16 cellular contexts compared by ENCODE assay signal in the genomic region with DNA sequence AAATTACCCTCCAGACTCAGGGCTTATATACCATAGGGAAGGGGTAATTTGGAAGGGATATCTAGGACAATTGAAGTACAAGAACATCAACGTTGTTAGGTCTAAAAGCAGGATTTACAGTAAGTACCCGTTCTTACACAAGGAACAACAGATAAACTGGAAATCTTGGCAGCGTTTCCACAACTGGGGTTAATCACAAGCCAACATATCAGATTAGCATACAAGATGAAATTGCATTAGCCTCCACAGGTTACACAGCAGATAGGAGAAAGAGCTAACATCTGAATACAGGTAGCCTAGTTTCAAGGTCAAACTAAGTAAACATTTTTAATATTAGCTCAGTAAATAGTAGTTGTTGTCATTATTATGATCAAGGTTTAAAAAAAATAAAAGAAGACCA.
DNase-seq lines count a peak whose midpoint lies in the region; ATAC-seq and TF ChIP-seq lines count a peak whose summit lies in the region.
"Had no signal": no experiment of that assay in that cellular context is flagged by ENCODE, and none has a peak within 500 bp of the region (broad histone marks: within the 10 kb centered on the region; RNA-seq: fewer than 3 reads in every experiment).

No MANE protein-coding gene starts in this region.

- TF ChIP-seq EP300 in stomach (IDR thresholded peaks at IDR 0.05): no peak

- H3K27me3 ChIP-seq in body of pancreas: no peaks in the 10 kb centered on the region
- no peaks in the 10 kb centered on the region for H3K27me3 ChIP-seq in stomach
- H3K27me3 ChIP-seq: BLaER1 treated with 17β-estradiol and CSF1 and Interleukin-3, amounts not matched to agents 10 nM and 100 nM; MG63 had no signal

- no peak overlapping the region for H3K27ac Mint-ChIP-seq in endothelial cell (ENCODE audit: unreplicated experiment)

- DNase-seq in NCI-H2171 treated with DMSO at 0.1 percent for 48 hours (lab: John Stamatoyannopoulos, UW) (peak; percentile 5), NCI-H2171 (lab: John Stamatoyannopoulos, UW) (no peak), NCI-H226 (peak; percentile 55), body of pancreas (peak; percentile 60 to 85 (median 73)), stomach (peak; percentile 68), HUDEP-2 (lab: John Stamatoyannopoulos, UW; ENCODE audit: unreplicated experiment in 76 of 76) (no peak), endothelial cell (ENCODE audit: low spot score) (no peak)
- DNase-seq: DMS79, HCEC 1CT, KG1, MG63, NCI-H1105 treated with DMSO at 0.1 percent for 48 hours, NCI-H187, T-helper 1 cell had no signal

- no peak for TF ChIP-seq POLR2A in body of pancreas (IDR thresholded peaks at IDR 0.05)
- no peak for TF ChIP-seq POLR2A in stomach (IDR thresholded peaks at IDR 0.05)

- intact Hi-C loops in body of pancreas (cut with DNase I) (no loop called here), stomach (cut with DNase I; ENCODE audit: low total_unique reads) (no loop called here)

- H3K4me3 Mint-ChIP-seq in endothelial cell (ENCODE audit: unreplicated experiment): no peak overlapping the region

- H3K27ac ChIP-seq in body of pancreas (peak overlapping the region in 1 of 4 donors; percentile 30), stomach (no peak overlapping the region)
- H3K27ac ChIP-seq: BLaER1 treated with 17β-estradiol and CSF1 and Interleukin-3, amounts not matched to agents 10 nM and 100 nM had no signal

- ATAC-seq in body of pancreas (peak; percentile 91), HG02759 (IDR thresholded peaks at IDR 0.05; ENCODE audit: unreplicated experiment) (no peak)

- H3K4me1 Mint-ChIP-seq in endothelial cell (ENCODE audit: unreplicated experiment): no peaks in the 10 kb centered on the region

- H3K4me1 ChIP-seq in body of pancreas (peaks cover 30% of the 10 kb centered on the region), stomach (no peaks in the 10 kb centered on the region)
- H3K4me1 ChIP-seq: BLaER1 treated with 17β-estradiol and CSF1 and Interleukin-3, amounts not matched to agents 10 nM and 100 nM had no signal

- H3K9me3 ChIP-seq in body of pancreas (no peaks in the 10 kb centered on the region), stomach (peaks cover 0 to 24% (median 0%) of the 10 kb centered on the region in 4 donors)
- H3K9me3 ChIP-seq: BLaER1 treated with 17β-estradiol and CSF1 and Interleukin-3, amounts not matched to agents 10 nM and 100 nM; MG63 had no signal

- H3K36me3 Mint-ChIP-seq in endothelial cell (ENCODE audit: low read depth, unreplicated experiment): no peaks in the 10 kb centered on the region

- H3K27me3 Mint-ChIP-seq in endothelial cell (ENCODE audit: unreplicated experiment): no peaks in the 10 kb centered on the region

- TF ChIP-seq CTCF in body of pancreas (IDR thresholded peaks at IDR 0.05) (no peak), stomach (IDR thresholded peaks at IDR 0.05) (no peak), endothelial cell (IDR thresholded peaks at IDR 0.05; ENCODE audit: unreplicated experiment) (no peak)

- 3 to 32% methylated on average over 3 of the region's 3 CpGs for WGBS in body of pancreas, 2 donors
- 23 to 49% (median 39%) methylated on average over 3 of the region's 3 CpGs for WGBS in stomach, 5 donors

- no peaks in the 10 kb centered on the region for H3K36me3 ChIP-seq in body of pancreas (replicated peaks in 1 of 2; ENCODE audit: insufficient read depth in 1 of 2, low read depth in 2 of 2)
- no peaks in the 10 kb centered on the region for H3K36me3 ChIP-seq in stomach
- H3K36me3 ChIP-seq: BLaER1 treated with 17β-estradiol and CSF1 and Interleukin-3, amounts not matched to agents 10 nM and 100 nM; MG63 had no signal

- no peak overlapping the region for H3K4me3 ChIP-seq in body of pancreas
- peak overlapping the region in 1 of 4 donors; percentile 13 for H3K4me3 ChIP-seq in stomach
- H3K4me3 ChIP-seq: BLaER1 treated with 17β-estradiol and CSF1 and Interleukin-3, amounts not matched to agents 10 nM and 100 nM; MG63 had no signal

- H3K9me3 Mint-ChIP-seq in endothelial cell (ENCODE audit: unreplicated experiment): no peaks in the 10 kb centered on the region

Comparison
In these comparisons a context has a peak if more than half of its experiments do, and no peak if none do; other contexts are left out.
1. DNase-seq: peak in NCI-H2171 treated with DMSO at 0.1 percent for 48 hours (single experiment), NCI-H226 (single experiment), body of pancreas (4 of 4) and stomach (single experiment); none in NCI-H2171 (single experiment), HUDEP-2 (0 of 76) and endothelial cell (single experiment).